In the genomic region with DNA sequence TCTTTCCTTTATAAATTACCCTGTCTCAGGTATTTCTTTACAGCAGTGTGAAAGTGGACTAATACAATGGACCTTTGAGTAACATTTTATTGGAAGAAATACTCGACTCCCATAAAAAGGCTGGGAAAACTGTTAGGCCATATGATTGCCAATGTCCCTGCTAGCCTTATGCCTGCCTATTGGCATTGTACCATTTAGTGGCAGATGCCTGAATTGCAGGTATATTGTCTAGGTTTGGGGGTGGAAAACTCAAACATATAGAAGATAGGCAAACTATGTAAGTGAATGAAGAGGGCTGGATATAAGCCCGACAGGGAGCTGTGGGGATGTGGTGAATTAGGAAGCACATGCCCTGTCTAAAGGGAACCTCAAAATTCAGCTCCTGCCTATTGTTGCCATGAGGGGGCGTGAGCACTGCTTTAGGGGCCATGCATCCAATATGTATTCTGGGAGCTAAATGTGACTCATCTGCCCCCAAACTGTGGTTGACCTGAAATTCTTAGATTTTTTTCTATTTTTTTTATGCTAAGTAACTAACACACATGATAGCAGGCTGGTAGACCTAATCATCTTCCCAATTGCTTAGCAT, we compare ENCODE assay signal across 10 cellular contexts.
DNase-seq lines count a peak whose midpoint lies in the region; ATAC-seq, FAIRE-seq and TF ChIP-seq lines count a peak whose summit lies in the region.
"Had no signal": no experiment of that assay in that cellular context is flagged by ENCODE, and none has a peak within 500 bp of the region (broad histone marks: within the 10 kb centered on the region; RNA-seq: fewer than 3 reads in every experiment).

No MANE protein-coding gene starts in this region.

- CTCF ChIA-PET in HepG2 (lab: Yijun Ruan, JAX; ENCODE audit: low intra/inter-chr PET ratio, low total read pairs) = interaction anchor here (1.5 kb wide), 1 partner anchor 239 kb away, joined by 11 read pairs; no protein-coding TSS in a partner anchor

- no peak overlapping the region for H2AFZ ChIP-seq in HepG2 (ENCODE audit: low read length)

- 6% methylated on average over 3 of the region's 3 CpGs for WGBS in HepG2 (ENCODE audit: low lambda C conversion rate)
- 67 to 75% methylated on average over 3 of the region's 3 CpGs for WGBS in testis, 2 donors
- 20 to 52% methylated on average over 3 of the region's 3 CpGs for WGBS in sigmoid colon, 2 donors

- ATAC-seq in HG03103 (IDR thresholded peaks at IDR 0.05; ENCODE audit: low read depth, unreplicated experiment) (peak; percentile 68), HepG2 (peak; percentile 83)

- H3K9ac ChIP-seq in HepG2 (ENCODE audit: insufficient read depth, low read depth, low read length) = no peak overlapping the region

- H3K36me3 ChIP-seq in HepG2 (replicated peaks in 1 of 2; ENCODE audit: control insufficient read depth in 1 of 2, insufficient read depth in 2 of 2, low read length in 2 of 2) (no peaks in the 10 kb centered on the region), testis (ENCODE audit: low read depth, missing control alignments) (no peaks in the 10 kb centered on the region), sigmoid colon (no peaks in the 10 kb centered on the region)

- POLR2A ChIA-PET in HepG2 (lab: Yijun Ruan, JAX) = interaction anchor here (1.1 to 1.3 kb wide), 2 partner anchors 35 to 107 kb away, joined by 3 read pairs; no protein-coding TSS in a partner anchor

- TF ChIP-seq CTCF in HepG2 (CRISPR knock-in tag; IDR thresholded peaks at IDR 0.05) (peak; percentile 68), testis (IDR thresholded peaks at IDR 0.05) (no peak), sigmoid colon (IDR thresholded peaks at IDR 0.05) (no peak)

- H3K27ac ChIP-seq in HepG2 (ENCODE audit: extremely low read length, insufficient read depth, low read length) (no peak overlapping the region), testis (no peak overlapping the region), sigmoid colon (no peak overlapping the region)

- TF ChIP-seq RAD21 in HepG2 (CRISPR knock-in tag; IDR thresholded peaks at IDR 0.05) = 0 out of 2 replicates have a peak, but pooled peaks have one; percentile 24

- no peak for FAIRE-seq in HepG2 (lab: Jason Lieb, UNC)

- no peaks in the 10 kb centered on the region for H4K20me1 ChIP-seq in HepG2 (ENCODE audit: insufficient read depth, low read length)

- no TSS peak for BruUV-seq in HepG2 (replicated peaks; lab: Mats Ljungman, UMichigan)

- DNase-seq in EL = peak; percentile 75
- DNase-seq in UCSD-AML1 (lab: John Stamatoyannopoulos, UW; ENCODE audit: unreplicated experiment) = peak; percentile 27
- DNase-seq in HepG2 (ENCODE audit: low spot score) = peak; percentile 35
- DNase-seq in testis = no peak
- DNase-seq in NCI-H1417 treated with DMSO at 0.1 percent for 48 hours (lab: John Stamatoyannopoulos, UW) = no peak
- no peak for DNase-seq in activated CD8-positive, alpha-beta memory T cell treated with anti-CD3 and anti-CD28 coated beads, Interleukin-2, amount 50 U/mL, for 4 hours
- no peak for DNase-seq in sigmoid colon
- DNase-seq: retina, T-helper 9 cell had no signal

- H3K4me3 ChIP-seq in HepG2 (replicated peaks in 1 of 3; ENCODE audit: insufficient read depth in 1 of 3, low read depth in 2 of 3, low read length in 3 of 3) (no peak overlapping the region), testis (no peak overlapping the region), sigmoid colon (no peak overlapping the region)

- in situ Hi-C loops in HepG2 (cut with HindIII; ENCODE audit: extremely low pct_ligation_motif_present, low pct_unique_long_range_greater_than_20kb) = no loop called here

- TF ChIP-seq EP300 in HepG2 (IDR thresholded peaks at IDR 0.05; ENCODE audit: low read depth in 2 of 2, low read length in 2 of 2) (no peak), HepG2 (CRISPR knock-in tag; IDR thresholded peaks at IDR 0.05; ENCODE audit: borderline replicate concordance) (no peak), sigmoid colon (IDR thresholded peaks at IDR 0.05) (no peak)

- H3K4me1 ChIP-seq in HepG2 (ENCODE audit: insufficient read depth, low read length) (no peaks in the 10 kb centered on the region), testis (no peaks in the 10 kb centered on the region), sigmoid colon (no peaks in the 10 kb centered on the region)

- H3K4me2 ChIP-seq in HepG2 (ENCODE audit: low read depth, low read length) = no peak overlapping the region

- TF ChIP-seq POLR2A in HepG2 (IDR thresholded peaks at IDR 0.05; ENCODE audit: insufficient read depth in 1 of 2, low read depth in 2 of 2, low read length in 2 of 2) = no peak
- TF ChIP-seq POLR2A in testis (IDR thresholded peaks at IDR 0.05) = no peak
- no peak for TF ChIP-seq POLR2A in sigmoid colon (IDR thresholded peaks at IDR 0.05)

- no peaks in the 10 kb centered on the region for H3K27me3 ChIP-seq in HepG2 (ENCODE audit: control insufficient read depth in 1 of 2, insufficient read depth in 2 of 2, low read length in 2 of 2)
- no peaks in the 10 kb centered on the region for H3K27me3 ChIP-seq in testis
- H3K27me3 ChIP-seq in sigmoid colon = no peaks in the 10 kb centered on the region

- H3K9me3 ChIP-seq in HepG2 (ENCODE audit: low read length) (no peaks in the 10 kb centered on the region), testis (no peaks in the 10 kb centered on the region), sigmoid colon (no peaks in the 10 kb centered on the region)

- intact Hi-C loops in HepG2 (cut with micrococcal nuclease; ENCODE audit: unreplicated experiment) (loop anchor here (1.0 to 2.0 kb wide), 2 partner anchors 42 to 239 kb away; no protein-coding TSS in a partner anchor), testis (cut with DNase I; ENCODE audit: low total_unique reads) (no loop called here), sigmoid colon (cut with DNase I) (no loop called here)

- H3K79me2 ChIP-seq in HepG2 (ENCODE audit: insufficient read depth, low read length) = no peaks in the 10 kb centered on the region

TF ChIP-seq in HepG2, 621 proteins besides CTCF, POLR2A, EP300 and RAD21 (continues in another document):
- TF ChIP-seq NFKBIZ (CRISPR knock-in tag; IDR thresholded peaks at IDR 0.05) = no peak
- TF ChIP-seq, protein P1, sequence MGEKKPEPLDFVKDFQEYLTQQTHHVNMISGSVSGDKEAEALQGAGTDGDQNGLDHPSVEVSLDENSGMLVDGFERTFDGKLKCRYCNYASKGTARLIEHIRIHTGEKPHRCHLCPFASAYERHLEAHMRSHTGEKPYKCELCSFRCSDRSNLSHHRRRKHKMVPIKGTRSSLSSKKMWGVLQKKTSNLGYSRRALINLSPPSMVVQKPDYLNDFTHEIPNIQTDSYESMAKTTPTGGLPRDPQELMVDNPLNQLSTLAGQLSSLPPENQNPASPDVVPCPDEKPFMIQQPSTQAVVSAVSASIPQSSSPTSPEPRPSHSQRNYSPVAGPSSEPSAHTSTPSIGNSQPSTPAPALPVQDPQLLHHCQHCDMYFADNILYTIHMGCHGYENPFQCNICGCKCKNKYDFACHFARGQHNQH (CRISPR knock-in tag; IDR thresholded peaks at IDR 0.05) = no peak
- TF ChIP-seq, protein P2, sequence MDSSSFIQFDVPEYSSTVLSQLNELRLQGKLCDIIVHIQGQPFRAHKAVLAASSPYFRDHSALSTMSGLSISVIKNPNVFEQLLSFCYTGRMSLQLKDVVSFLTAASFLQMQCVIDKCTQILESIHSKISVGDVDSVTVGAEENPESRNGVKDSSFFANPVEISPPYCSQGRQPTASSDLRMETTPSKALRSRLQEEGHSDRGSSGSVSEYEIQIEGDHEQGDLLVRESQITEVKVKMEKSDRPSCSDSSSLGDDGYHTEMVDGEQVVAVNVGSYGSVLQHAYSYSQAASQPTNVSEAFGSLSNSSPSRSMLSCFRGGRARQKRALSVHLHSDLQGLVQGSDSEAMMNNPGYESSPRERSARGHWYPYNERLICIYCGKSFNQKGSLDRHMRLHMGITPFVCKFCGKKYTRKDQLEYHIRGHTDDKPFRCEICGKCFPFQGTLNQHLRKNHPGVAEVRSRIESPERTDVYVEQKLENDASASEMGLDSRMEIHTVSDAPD (CRISPR knock-in tag; IDR thresholded peaks at IDR 0.05) = no peak
- no peak for TF ChIP-seq MEIS2 (CRISPR knock-in tag; IDR thresholded peaks at IDR 0.05)
- TF ChIP-seq, protein P3, sequence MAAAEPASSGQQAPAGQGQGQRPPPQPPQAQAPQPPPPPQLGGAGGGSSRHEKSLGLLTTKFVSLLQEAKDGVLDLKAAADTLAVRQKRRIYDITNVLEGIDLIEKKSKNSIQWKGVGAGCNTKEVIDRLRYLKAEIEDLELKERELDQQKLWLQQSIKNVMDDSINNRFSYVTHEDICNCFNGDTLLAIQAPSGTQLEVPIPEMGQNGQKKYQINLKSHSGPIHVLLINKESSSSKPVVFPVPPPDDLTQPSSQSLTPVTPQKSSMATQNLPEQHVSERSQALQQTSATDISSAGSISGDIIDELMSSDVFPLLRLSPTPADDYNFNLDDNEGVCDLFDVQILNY (CRISPR knock-in tag; conservative IDR thresholded peaks at IDR 0.05) = no peak
- TF ChIP-seq STAG1 (CRISPR knock-in tag; IDR thresholded peaks at IDR 0.05) = peak; percentile 74
- TF ChIP-seq SMC3 (IDR thresholded peaks at IDR 0.05; ENCODE audit: low read length) = peak; percentile 53
- TF ChIP-seq ZNF253 (CRISPR knock-in tag; IDR thresholded peaks at IDR 0.05; ENCODE audit: borderline replicate concordance) = no peak
- TF ChIP-seq ZFP41 (CRISPR knock-in tag; IDR thresholded peaks at IDR 0.05; ENCODE audit: borderline replicate concordance) = no peak

Comparison
In these comparisons a context has a peak if more than half of its experiments do, and no peak if none do; other contexts are left out.
1. DNase-seq: peak in EL (single experiment), UCSD-AML1 (single experiment) and HepG2 (single experiment); none in testis (single experiment), NCI-H1417 treated with DMSO at 0.1 percent for 48 hours (single experiment), activated CD8-positive, alpha-beta memory T cell treated with anti-CD3 and anti-CD28 coated beads, Interleukin-2, amount 50 U/mL, for 4 hours (single experiment) and sigmoid colon (single experiment).